20 cellular contexts compared by ENCODE assay signal in genomic region chr2:144011553-144011952, GRCh38.
A peak's percentile ranks its signal among the peaks of the same experiment; 100 is the strongest.
DNase-seq lines count a peak whose midpoint lies in the region; ATAC-seq, FAIRE-seq and TF ChIP-seq lines count a peak whose summit lies in the region.
"Had no signal": no experiment of that assay in that cellular context is flagged by ENCODE, and none has a peak within 500 bp of the region (broad histone marks: within the 10 kb centered on the region; RNA-seq: fewer than 3 reads in every experiment).

No MANE protein-coding gene starts in this region.

- H3K27ac ChIP-seq in mammary epithelial cell (ENCODE audit: insufficient read depth, low read depth, low read length) (no peak overlapping the region), ascending aorta (no peak overlapping the region)
- H3K27ac ChIP-seq: BLaER1 treated with 17β-estradiol and CSF1 and Interleukin-3, amounts not matched to agents 10 nM and 100 nM; GM23248; HL-60 had no signal

- no peak for FAIRE-seq in GM12891 (lab: Jason Lieb, UNC)
- FAIRE-seq: D721Med, HTR-8/SVneo had no signal

- 12% methylated on average over 2 of the region's 2 CpGs for WGBS in mammary epithelial cell (ENCODE audit: low coverage, missing lambda C conversion rate)

- no peak for DNase-seq in GM12891 (ENCODE audit: insufficient read length, low spot score)
- DNase-seq in mammary epithelial cell, result peak; percentile 11
- no peak for DNase-seq in ascending aorta (ENCODE audit: low spot score in 2 of 2)
- DNase-seq in MG63, result no peak
- DNase-seq in mucosa of descending colon, result no peak
- no peak for DNase-seq in SW 1271 (lab: John Stamatoyannopoulos, UW)
- DNase-seq: CD8-positive, alpha-beta memory T cell; DMS79 treated with DMSO at 0.1 percent for 48 hours; GM23248; NCI-H1436; NCI-H2029 treated with DMSO at 0.1 percent for 48 hours; NCI-H2171 treated with DMSO at 0.1 percent for 48 hours; NCI-H446 treated with DMSO at 0.1 percent for 48 hours had no signal

- no peaks in the 10 kb centered on the region for H4K20me1 ChIP-seq in mammary epithelial cell (ENCODE audit: insufficient read depth, low read length)
- H4K20me1 ChIP-seq: BLaER1 treated with 17β-estradiol and CSF1 and Interleukin-3, amounts not matched to agents 10 nM and 100 nM had no signal

- no peak overlapping the region for H3K4me2 ChIP-seq in mammary epithelial cell (ENCODE audit: insufficient read depth, low read depth, low read length)
- H3K4me2 ChIP-seq: BLaER1 treated with 17β-estradiol and CSF1 and Interleukin-3, amounts not matched to agents 10 nM and 100 nM had no signal

- no peak for TF ChIP-seq POLR2A in GM12891 (IDR thresholded peaks at IDR 0.05; ENCODE audit: low read depth, low read length)

- H3K27me3 ChIP-seq in mammary epithelial cell (ENCODE audit: insufficient read depth, low read length), result no peaks in the 10 kb centered on the region
- no peaks in the 10 kb centered on the region for H3K27me3 ChIP-seq in ascending aorta
- H3K27me3 ChIP-seq in MG63, result no peaks in the 10 kb centered on the region
- H3K27me3 ChIP-seq: BLaER1 treated with 17β-estradiol and CSF1 and Interleukin-3, amounts not matched to agents 10 nM and 100 nM had no signal

- TF ChIP-seq CTCF in mammary epithelial cell (conservative IDR thresholded peaks at IDR 0.05 in 1 of 2, IDR thresholded peaks at IDR 0.05 in 1 of 2; ENCODE audit: extremely low read depth in 1 of 2, insufficient read depth in 1 of 2, low read depth in 1 of 2, low read length in 2 of 2), result no peak
- TF ChIP-seq CTCF in ascending aorta (IDR thresholded peaks at IDR 0.05), result no peak
- no peak for TF ChIP-seq CTCF in mucosa of descending colon (IDR thresholded peaks at IDR 0.05)

- BruUV-seq in mammary epithelial cell (replicated peaks; lab: Mats Ljungman, UMichigan), result no TSS peak

- H3K4me3 ChIP-seq in mammary epithelial cell (replicated peaks in 1 of 3; ENCODE audit: insufficient read depth in 1 of 3, low read depth in 2 of 3, low read length in 3 of 3), result no peak overlapping the region
- no peak overlapping the region for H3K4me3 ChIP-seq in ascending aorta
- no peak overlapping the region for H3K4me3 ChIP-seq in MG63
- no peak overlapping the region for H3K4me3 ChIP-seq in mucosa of descending colon
- H3K4me3 ChIP-seq: BLaER1 treated with 17β-estradiol and CSF1 and Interleukin-3, amounts not matched to agents 10 nM and 100 nM; GM23248 had no signal

- H2AFZ ChIP-seq in mammary epithelial cell (ENCODE audit: low read depth, low read length), result peak overlapping the region; percentile 72
- H2AFZ ChIP-seq: GM23248 had no signal

- peaks cover 24% of the 10 kb centered on the region for H3K4me1 ChIP-seq in mammary epithelial cell (ENCODE audit: insufficient read depth, low read length)
- H3K4me1 ChIP-seq in ascending aorta, result no peaks in the 10 kb centered on the region
- H3K4me1 ChIP-seq in mucosa of descending colon (ENCODE audit: low read depth), result no peaks in the 10 kb centered on the region

- no peaks in the 10 kb centered on the region for H3K36me3 ChIP-seq in mammary epithelial cell (ENCODE audit: insufficient read depth, low read length)
- peaks cover 0 to 1% of the 10 kb centered on the region in 2 donors for H3K36me3 ChIP-seq in ascending aorta
- no peaks in the 10 kb centered on the region for H3K36me3 ChIP-seq in MG63
- H3K36me3 ChIP-seq in mucosa of descending colon (ENCODE audit: low read depth), result no peaks in the 10 kb centered on the region

- H3K9me3 ChIP-seq in mammary epithelial cell (replicated peaks; ENCODE audit: insufficient read depth, low read length), result no peaks in the 10 kb centered on the region
- no peaks in the 10 kb centered on the region for H3K9me3 ChIP-seq in ascending aorta
- no peaks in the 10 kb centered on the region for H3K9me3 ChIP-seq in MG63
- no peaks in the 10 kb centered on the region for H3K9me3 ChIP-seq in mucosa of descending colon
- H3K9me3 ChIP-seq: BLaER1 treated with 17β-estradiol and CSF1 and Interleukin-3, amounts not matched to agents 10 nM and 100 nM had no signal

- in situ Hi-C loops in mammary epithelial cell (cut with MboI; ENCODE audit: low sequenced_read_pairs in 2 of 2), result no loop called here

- H3K79me2 ChIP-seq in mammary epithelial cell (ENCODE audit: insufficient read depth, low read length), result no peaks in the 10 kb centered on the region

- no peak overlapping the region for H3K9ac ChIP-seq in mammary epithelial cell (ENCODE audit: insufficient read depth, low read length)
- H3K9ac ChIP-seq: BLaER1 treated with 17β-estradiol and CSF1 and Interleukin-3, amounts not matched to agents 10 nM and 100 nM; GM23248 had no signal

- intact Hi-C loops in mammary epithelial cell (cut with micrococcal nuclease) (no loop called here), ascending aorta (cut with DNase I) (no loop called here), mucosa of descending colon (cut with DNase I, micrococcal nuclease) (no loop called here)

- dilution Hi-C loops in mammary epithelial cell (cut with HindIII; ENCODE audit: low sequenced_read_pairs), result no loop called here

- peak; percentile 63 for ATAC-seq in GM21381 (IDR thresholded peaks at IDR 0.05; ENCODE audit: unreplicated experiment)
- peak; percentile 58 for ATAC-seq in HG02938 (IDR thresholded peaks at IDR 0.05; ENCODE audit: unreplicated experiment)
- ATAC-seq in mucosa of descending colon, result no peak
- ATAC-seq: HCT116 had no signal

- CTCF ChIA-PET in mammary epithelial cell (lab: Charles Lee; ENCODE audit: low non-redundant PET), result no interaction called here

TF ChIP-seq in GM12891, 5 proteins besides CTCF, POLR2A, EP300 and RAD21:
- TF ChIP-seq TAF1 (IDR thresholded peaks at IDR 0.05; ENCODE audit: low read depth, low read length), result no peak
- no peak for TF ChIP-seq POU2F2 (IDR thresholded peaks at IDR 0.05; ENCODE audit: low read depth, low read length)
- TF ChIP-seq PAX5 (IDR thresholded peaks at IDR 0.05; ENCODE audit: insufficient read depth, low read length, severe bottlenecking), result no peak
- TF ChIP-seq POLR2AphosphoS5 (IDR thresholded peaks at IDR 0.05; ENCODE audit: low read depth, low read length), result no peak
- 0 out of 2 replicates have a peak, but pooled peaks have one; percentile 6 for TF ChIP-seq SPI1 (IDR thresholded peaks at IDR 0.05; ENCODE audit: low read depth, low read length)
